ENCODE assay signal across 16 cellular contexts in the genomic region with DNA sequence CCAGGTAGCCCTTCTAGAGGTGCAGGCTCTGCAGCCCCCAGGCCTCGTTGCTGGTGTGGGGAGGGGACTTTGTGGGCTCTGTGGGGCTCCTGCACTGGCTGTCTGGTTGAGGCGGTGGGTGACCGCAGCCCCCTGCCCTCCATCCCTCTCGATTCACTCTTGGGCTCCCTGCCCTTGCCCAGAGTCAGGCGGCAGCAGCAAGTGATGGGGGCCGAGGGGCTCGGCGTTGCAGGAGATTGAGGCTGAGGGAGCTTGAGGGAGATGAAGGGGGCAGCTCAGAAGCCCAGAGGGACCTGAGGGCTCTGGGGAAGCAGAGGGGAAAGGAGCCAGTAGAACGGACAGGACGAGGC. TPM values are rescaled to one million over a fixed set of nuclear protein-coding genes. Genes with fewer than 3 reads are reported as not detected.
DNase-seq lines count a peak whose midpoint lies in the region; ATAC-seq and TF ChIP-seq lines count a peak whose summit lies in the region.
"Had no signal": no experiment of that assay in that cellular context is flagged by ENCODE, and none has a peak within 500 bp of the region (broad histone marks: within the 10 kb centered on the region; RNA-seq: fewer than 3 reads in every experiment).

No MANE protein-coding gene starts in this region.

- no peak for DNase-seq in activated T-cell treated with anti-CD3 and anti-CD28 coated beads, Interleukin-2, amount 50 U/mL, for 72 hours
- no peak for DNase-seq in activated T-cell treated with anti-CD3 and anti-CD28 coated beads, Interleukin-2, amount 50 U/mL, for 48 hours
- DNase-seq in HL-60 (ENCODE audit: low read depth in 1 of 2, low spot score in 1 of 2) (no peak), nephron progenitor cell (no peak), foreskin fibroblast (no peak)
- no peak for DNase-seq in activated naive CD8-positive, alpha-beta T cell treated with anti-CD3 and anti-CD28 coated beads, Interleukin-2, amount 50 U/mL, for 24 hours
- DNase-seq: occipital lobe had no signal

- no peaks in the 10 kb centered on the region for H3K36me3 Mint-ChIP-seq in activated T-cell treated with anti-CD3 and anti-CD28 coated beads, Interleukin-2, amount 50 U/mL, for 72 hours (ENCODE audit: insufficient read depth in 2 of 2)
- no peaks in the 10 kb centered on the region for H3K36me3 Mint-ChIP-seq in activated naive CD8-positive, alpha-beta T cell treated with anti-CD3 and anti-CD28 coated beads, Interleukin-2, amount 50 U/mL, for 24 hours (ENCODE audit: low read depth)
- no peaks in the 10 kb centered on the region for H3K36me3 Mint-ChIP-seq in nephron progenitor cell (ENCODE audit: low read depth)
- H3K36me3 Mint-ChIP-seq: mesothelial cell of epicardium had no signal

- TF ChIP-seq CTCF in HL-60 (IDR thresholded peaks at IDR 0.05; ENCODE audit: insufficient read depth, low read length): no peak
- TF ChIP-seq CTCF in nephron progenitor cell (IDR thresholded peaks at IDR 0.05): no peak
- no peak for TF ChIP-seq CTCF in foreskin fibroblast (IDR thresholded peaks at IDR 0.05; ENCODE audit: low read depth, low read length)

- no peak overlapping the region for H3K27ac Mint-ChIP-seq in activated T-cell treated with anti-CD3 and anti-CD28 coated beads, Interleukin-2, amount 50 U/mL, for 72 hours
- H3K27ac Mint-ChIP-seq in activated naive CD8-positive, alpha-beta T cell treated with anti-CD3 and anti-CD28 coated beads, Interleukin-2, amount 50 U/mL, for 24 hours: peak overlapping the region; percentile 57
- H3K27ac Mint-ChIP-seq in nephron progenitor cell: peak overlapping the region; percentile 46
- H3K27ac Mint-ChIP-seq: mesothelial cell of epicardium had no signal

- peak overlapping the region; percentile 18 to 67 for H3K4me3 Mint-ChIP-seq in activated T-cell treated with anti-CD3 and anti-CD28 coated beads, Interleukin-2, amount 50 U/mL, for 72 hours
- peak overlapping the region; percentile 27 for H3K4me3 Mint-ChIP-seq in activated naive CD8-positive, alpha-beta T cell treated with anti-CD3 and anti-CD28 coated beads, Interleukin-2, amount 50 U/mL, for 24 hours
- H3K4me3 Mint-ChIP-seq in nephron progenitor cell: no peak overlapping the region
- H3K4me3 Mint-ChIP-seq: mesothelial cell of epicardium had no signal

- H3K4me3 ChIP-seq in HL-60 (replicated peaks; ENCODE audit: insufficient read depth, low read length) (no peak overlapping the region), foreskin fibroblast (ENCODE audit: low read depth in 1 of 2, low read length in 2 of 2) (no peak overlapping the region)
- H3K4me3 ChIP-seq: right atrium auricular region had no signal

- H3K27ac ChIP-seq in HL-60 (replicated peaks): peak overlapping the region; percentile 75
- H3K27ac ChIP-seq: right atrium auricular region had no signal

- H3K27me3 Mint-ChIP-seq in activated T-cell treated with anti-CD3 and anti-CD28 coated beads, Interleukin-2, amount 50 U/mL, for 72 hours (ENCODE audit: low read depth): no peaks in the 10 kb centered on the region
- no peaks in the 10 kb centered on the region for H3K27me3 Mint-ChIP-seq in activated naive CD8-positive, alpha-beta T cell treated with anti-CD3 and anti-CD28 coated beads, Interleukin-2, amount 50 U/mL, for 24 hours
- H3K27me3 Mint-ChIP-seq in nephron progenitor cell (ENCODE audit: low read depth, poor library complexity): peaks cover 44% of the 10 kb centered on the region

- H3K4me1 Mint-ChIP-seq in activated T-cell treated with anti-CD3 and anti-CD28 coated beads, Interleukin-2, amount 50 U/mL, for 72 hours (ENCODE audit: low read depth): peaks cover 7% of the 10 kb centered on the region
- peaks cover 13% of the 10 kb centered on the region for H3K4me1 Mint-ChIP-seq in activated naive CD8-positive, alpha-beta T cell treated with anti-CD3 and anti-CD28 coated beads, Interleukin-2, amount 50 U/mL, for 24 hours
- H3K4me1 Mint-ChIP-seq in nephron progenitor cell: peaks cover 69% of the 10 kb centered on the region
- H3K4me1 Mint-ChIP-seq: mesothelial cell of epicardium had no signal

- H3K9me3 Mint-ChIP-seq in activated T-cell treated with anti-CD3 and anti-CD28 coated beads, Interleukin-2, amount 50 U/mL, for 72 hours: no peaks in the 10 kb centered on the region
- no peaks in the 10 kb centered on the region for H3K9me3 Mint-ChIP-seq in activated naive CD8-positive, alpha-beta T cell treated with anti-CD3 and anti-CD28 coated beads, Interleukin-2, amount 50 U/mL, for 24 hours
- H3K9me3 Mint-ChIP-seq in nephron progenitor cell: no peaks in the 10 kb centered on the region
- H3K9me3 Mint-ChIP-seq: mesothelial cell of epicardium had no signal

- no peak for ATAC-seq in activated T-cell treated with anti-CD3 and anti-CD28 coated beads, Interleukin-2, amount 50 U/mL, for 72 hours (replicated peaks in 1 of 2)
- ATAC-seq in activated naive CD8-positive, alpha-beta T cell treated with anti-CD3 and anti-CD28 coated beads, Interleukin-2, amount 50 U/mL, for 24 hours: no peak
- ATAC-seq in HG02885 (IDR thresholded peaks at IDR 0.05; ENCODE audit: poor library complexity, unreplicated experiment) (no peak), GM18502 (IDR thresholded peaks at IDR 0.05; ENCODE audit: poor library complexity, unreplicated experiment) (no peak)

- no peaks in the 10 kb centered on the region for H3K27me3 ChIP-seq in HL-60 (ENCODE audit: insufficient read depth, poor library complexity, severe bottlenecking)
- H3K27me3 ChIP-seq: right atrium auricular region had no signal

RNA-seq across cellular contexts. Expression of gene LRTM2, which starts 9.5 kb away (rescaled TPM):
- under 1 TPM in 1 of 2 donors, not detected in 1; 0.14 TPM for total RNA-seq in activated T-cell treated with anti-CD3 and anti-CD28 coated beads, Interleukin-2, amount 50 U/mL, for 72 hours
- total RNA-seq: Calu3, fibroblast of villous mesenchyme, kidney epithelial cell, right atrium auricular region, SK-MEL-5, urinary bladder had no signal
